In the genomic region with DNA sequence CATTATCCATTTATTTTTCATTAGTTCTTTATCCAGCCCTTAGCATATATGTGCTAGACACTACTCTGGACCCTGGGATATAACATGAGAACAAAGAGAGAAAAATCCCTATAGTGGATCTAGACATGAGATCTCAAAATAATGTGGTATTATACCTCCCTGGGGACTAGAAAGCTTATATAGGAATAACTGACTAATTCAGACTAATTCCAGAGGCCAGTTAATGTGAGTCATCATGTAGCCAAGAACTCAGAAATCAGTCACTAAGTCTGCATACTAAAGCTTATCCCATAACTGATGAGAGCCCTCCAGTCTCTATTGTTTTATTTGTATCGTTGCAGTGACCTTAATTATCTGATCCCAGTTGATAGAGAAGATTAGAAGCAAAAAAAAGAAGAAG, we compare ENCODE assay signal across 15 cellular contexts.
DNase-seq lines count a peak whose midpoint lies in the region; ATAC-seq and TF ChIP-seq lines count a peak whose summit lies in the region.
"Had no signal": no experiment of that assay in that cellular context is flagged by ENCODE, and none has a peak within 500 bp of the region (broad histone marks: within the 10 kb centered on the region; RNA-seq: fewer than 3 reads in every experiment).

No MANE protein-coding gene starts in this region.

- no peak overlapping the region; the same call in 1 of the 2 replicates for H4K91ac ChIP-seq in IMR-90 (ENCODE audit: insufficient read depth, low read depth, low read length)

- peak; percentile 89 for DNase-seq in IMR-90
- peak; percentile 63 for DNase-seq in astrocyte of the cerebellum (ENCODE audit: low read depth)
- DNase-seq in glomerular visceral epithelial cell (ENCODE audit: extremely low spot score): peak; percentile 31
- no peak for DNase-seq in effector CD8-positive, alpha-beta T cell (lab: John Stamatoyannopoulos, UW)
- DNase-seq in activated naive CD4-positive, alpha-beta T cell treated with Interleukin-2 at 50 U/mL for 16 hours: no peak
- DNase-seq: DND-41, kidney, NCI-H1930, trophoblast cell had no signal

- peak overlapping the region; percentile 80 for H3K27ac ChIP-seq in ACC112 (ENCODE audit: low read depth, low read length)
- H3K27ac ChIP-seq in IMR-90 (ENCODE audit: insufficient read depth, low read length): no peak overlapping the region
- H3K27ac ChIP-seq: gastroesophageal sphincter had no signal

- WGBS in IMR-90 (ENCODE audit: extremely low coverage in 2 of 2, insufficient read length in 1 of 2), 2 experiments: no CpG with 5 or more reads among the region's 1 CpG

- peaks cover 4% of the 10 kb centered on the region for H3K9me1 ChIP-seq in IMR-90 (ENCODE audit: insufficient read depth, low read length)

- peak overlapping the region; percentile 52; the same call in 1 of the 2 replicates for H2BK120ac ChIP-seq in IMR-90 (ENCODE audit: low read depth, low read length)

- peak overlapping the region; percentile 56 for H2BK5ac ChIP-seq in IMR-90 (ENCODE audit: low read depth, low read length, poor library complexity, severe bottlenecking)

- no peaks in the 10 kb centered on the region for H4K20me1 ChIP-seq in IMR-90 (ENCODE audit: insufficient read depth, low read length)

- H3K4me2 ChIP-seq in IMR-90 (ENCODE audit: low read depth, low read length): no peak overlapping the region

- in situ Hi-C loops in IMR-90 (cut with MboI; ENCODE audit: low sequenced_read_pairs): no loop called here
- in situ Hi-C loops in astrocyte of the cerebellum (cut with HindIII; ENCODE audit: low sequenced_read_pairs): no loop called here

- no peak for TF ChIP-seq POLR2A in IMR-90 (IDR thresholded peaks at IDR 0.05; ENCODE audit: low read depth, low read length)

- dilution Hi-C loops in IMR-90 (cut with HindIII; ENCODE audit: low sequenced_read_pairs, unreplicated experiment): no loop called here

- no peak for TF ChIP-seq CTCF in IMR-90 (conservative IDR thresholded peaks at IDR 0.05; ENCODE audit: low read depth, low read length)
- TF ChIP-seq CTCF in astrocyte of the cerebellum (IDR thresholded peaks at IDR 0.05; ENCODE audit: low read depth, low read length, missing control alignments): no peak

- H3K27me3 ChIP-seq in ACC112 (ENCODE audit: insufficient read depth, low read length) (no peaks in the 10 kb centered on the region), IMR-90 (ENCODE audit: control insufficient read depth, insufficient read depth, low read length) (no peaks in the 10 kb centered on the region)
- H3K27me3 ChIP-seq: gastroesophageal sphincter had no signal

- no peaks in the 10 kb centered on the region; a peak in 3 of 4 replicates for H3K79me1 ChIP-seq in IMR-90 (ENCODE audit: low read depth in 1 of 2, low read length in 2 of 2)

- no peaks in the 10 kb centered on the region for H3K79me2 ChIP-seq in ACC112 (ENCODE audit: control insufficient read depth, insufficient read depth, low read length, unreplicated experiment)

- no peak overlapping the region for H3K9ac ChIP-seq in IMR-90 (ENCODE audit: low read depth, low read length)

- POLR2A ChIA-PET in IMR-90 (lab: Charles Lee; ENCODE audit: unreplicated experiment): no interaction called here

- intact Hi-C loops in IMR-90 (cut with micrococcal nuclease): loop anchor here (5.0 kb wide), 1 partner anchor 37 kb away; no protein-coding TSS in a partner anchor

- H2AK9ac ChIP-seq in IMR-90 (replicated peaks; ENCODE audit: low read depth, low read length, poor library complexity): no peak overlapping the region

- no peak overlapping the region for H2AK5ac ChIP-seq in IMR-90 (ENCODE audit: low read depth, low read length)

- no peak; the same call in 1 of the 2 replicates for TF ChIP-seq RAD21 in IMR-90 (IDR thresholded peaks at IDR 0.05; ENCODE audit: low read length)

- ATAC-seq in IMR-90 (ENCODE audit: low read depth) (peak; percentile 92), GM19324 (IDR thresholded peaks at IDR 0.05; ENCODE audit: low FRiP score, unreplicated experiment) (no peak), GM21515 (IDR thresholded peaks at IDR 0.05; ENCODE audit: unreplicated experiment) (no peak)
- ATAC-seq: gastroesophageal sphincter; K562; natural killer cell treated with Interleukin-12 subunit alpha and Interleukin-12 subunit beta and Interleukin-15 and Interleukin-18, amount 100 ng/mL, for 72 hours had no signal

- no TSS peak for BruUV-seq in IMR-90 (replicated peaks; lab: Mats Ljungman, UMichigan)

- no peak overlapping the region for H3K23ac ChIP-seq in IMR-90 (ENCODE audit: low read depth, low read length)

- H3K4me3 ChIP-seq in ACC112 (ENCODE audit: low read depth, low read length) (peak overlapping the region; percentile 16; the same call in 1 of the 2 replicates), IMR-90 (ENCODE audit: insufficient read depth, low read depth, low read length) (no peak overlapping the region), astrocyte of the cerebellum (ENCODE audit: low read depth, low read length) (no peak overlapping the region)
- H3K4me3 ChIP-seq: gastroesophageal sphincter, K562 had no signal

- H2AFZ ChIP-seq in ACC112 (ENCODE audit: low read length, unreplicated experiment): no peak overlapping the region
- H2AFZ ChIP-seq in IMR-90 (replicated peaks; ENCODE audit: low read length, poor library complexity): no peak overlapping the region

- H3K4me1 ChIP-seq in ACC112 (ENCODE audit: control insufficient read depth, insufficient read depth, low read length, unreplicated experiment) (peaks cover 30% of the 10 kb centered on the region), IMR-90 (ENCODE audit: control insufficient read depth, insufficient read depth, low read length) (peaks cover 10% of the 10 kb centered on the region)
- H3K4me1 ChIP-seq: gastroesophageal sphincter had no signal

- no peak overlapping the region for H3K56ac ChIP-seq in IMR-90 (ENCODE audit: extremely low read depth, insufficient read depth, low read length)

- H3K18ac ChIP-seq in IMR-90 (ENCODE audit: low read depth, low read length): no peak overlapping the region

- no peak overlapping the region for H4K5ac ChIP-seq in IMR-90 (ENCODE audit: low read depth, low read length)

- H3K4ac ChIP-seq in IMR-90 (ENCODE audit: low read depth, low read length): no peak overlapping the region; the same call in 1 of the 2 replicates

- H4K8ac ChIP-seq in IMR-90 (ENCODE audit: low read depth in 2 of 2, low read length in 2 of 2): no peak overlapping the region

- no peak overlapping the region for H2BK15ac ChIP-seq in IMR-90 (ENCODE audit: low read depth, low read length)

- no peaks in the 10 kb centered on the region for H3K9me3 ChIP-seq in IMR-90 (ENCODE audit: control insufficient read depth, insufficient read depth, low read length)
- H3K9me3 ChIP-seq: gastroesophageal sphincter had no signal

- no peak overlapping the region for H2BK20ac ChIP-seq in IMR-90 (ENCODE audit: low read depth, low read length)

- H3K14ac ChIP-seq in IMR-90 (replicated peaks; ENCODE audit: low read depth, low read length): no peak overlapping the region; the same call in 1 of the 2 replicates

- H3K36me3 ChIP-seq in ACC112 (ENCODE audit: insufficient read depth, low read length) (peaks cover 15% of the 10 kb centered on the region; the same call in 1 of the 2 replicates), IMR-90 (ENCODE audit: control insufficient read depth, insufficient read depth, low read length) (peaks cover 9% of the 10 kb centered on the region)

- CTCF ChIA-PET in IMR-90 (lab: Yijun Ruan, JAX): no interaction called here

TF ChIP-seq in IMR-90, 13 proteins besides CTCF, POLR2A, EP300 and RAD21:
- TF ChIP-seq FOS (IDR thresholded peaks at IDR 0.05; ENCODE audit: low read depth, low read length) (peak; percentile 64; the same call in 1 of the 2 replicates), CEBPB (IDR thresholded peaks at IDR 0.05; ENCODE audit: low read depth, low read length) (no peak), MAZ (IDR thresholded peaks at IDR 0.05; ENCODE audit: borderline replicate concordance, low read depth, low read length) (no peak), RFX5 (IDR thresholded peaks at IDR 0.05; ENCODE audit: low read depth, low read length) (no peak)

Comparison
In these comparisons a context has a peak if more than half of its experiments do, and no peak if none do; other contexts are left out.
1. DNase-seq: peak in IMR-90 (single experiment), astrocyte of the cerebellum (single experiment) and glomerular visceral epithelial cell (single experiment); none in effector CD8-positive, alpha-beta T cell (single experiment) and activated naive CD4-positive, alpha-beta T cell treated with Interleukin-2 at 50 U/mL for 16 hours (single experiment).